ENCODE assay signal across 25 cellular contexts in genomic region chr9:11064853-11065252, GRCh38.
DNase-seq lines count a peak whose midpoint lies in the region; ATAC-seq and TF ChIP-seq lines count a peak whose summit lies in the region.
"Had no signal": no experiment of that assay in that cellular context is flagged by ENCODE, and none has a peak within 500 bp of the region (broad histone marks: within the 10 kb centered on the region; RNA-seq: fewer than 3 reads in every experiment).

No MANE protein-coding gene starts in this region.

- no peak for TF ChIP-seq RAD21 in Ishikawa (IDR thresholded peaks at IDR 0.05; ENCODE audit: low read depth)

- H3K9me3 Mint-ChIP-seq in CD8-positive, alpha-beta memory T cell: peaks cover 7 to 40% (median 19%) of the 10 kb centered on the region in 5 donors
- H3K9me3 Mint-ChIP-seq in glutamatergic neuron (ENCODE audit: unreplicated experiment): no peaks in the 10 kb centered on the region

- peak; percentile 98 for ATAC-seq in SK-N-SH treated with all-trans-retinoic acid at 6 μM for 48 hours
- ATAC-seq: activated CD4-positive, CD25-positive, alpha-beta regulatory T cell treated with anti-CD3 and anti-CD28 coated beads, Interleukin-2, amount 50 U/mL, for 24 hours; activated T-cell treated with anti-CD3 and anti-CD28 coated beads, Interleukin-2, amount 50 U/mL, for 72 hours; stimulated activated naive B cell treated with anti-CD40 and anti-IgM and Interleukin-4, amounts not matched to agents 10 μg/mL and 1 μg/mL and 100 μg/mL, for 72 hours had no signal

- H3K4me3 ChIP-seq in CD8-positive, alpha-beta memory T cell (ENCODE audit: low read length): no peak overlapping the region
- H3K4me3 ChIP-seq: dorsolateral prefrontal cortex, lung had no signal

- no peak overlapping the region for H3K4me3 Mint-ChIP-seq in CD8-positive, alpha-beta memory T cell
- no peak overlapping the region for H3K4me3 Mint-ChIP-seq in glutamatergic neuron (ENCODE audit: unreplicated experiment)
- H3K4me3 Mint-ChIP-seq: activated naive CD4-positive, alpha-beta T cell treated with anti-CD3 and anti-CD28 coated beads, Interleukin-2, amount 50 U/mL, for 24 hours; activated T-cell treated with anti-CD3 and anti-CD28 coated beads, Interleukin-2, amount 50 U/mL, for 72 hours; CD4-positive, alpha-beta T cell; central memory CD8-positive, alpha-beta T cell; stimulated activated naive B cell treated with anti-CD40 and anti-IgM and Interleukin-4, amounts not matched to agents 10 μg/mL and 1 μg/mL and 100 μg/mL, for 72 hours; T-helper 2 cell treated with Interferon-gamma antibody and Interleukin-4, amounts not matched to agents 5 μg/mL and 100 μg/mL, for 36 hours had no signal

- DNase-seq in CD8-positive, alpha-beta memory T cell: no peak
- DNase-seq in NCI-H2227 treated with DMSO at 0.1 percent for 48 hours (lab: John Stamatoyannopoulos, UW) (peak; percentile 90), NCI-H1694 (lab: John Stamatoyannopoulos, UW) (no peak), activated gamma-delta T cell (lab: John Stamatoyannopoulos, UW) (no peak), glutamatergic neuron (no peak), germinal center (ENCODE audit: low spot score) (no peak)
- DNase-seq: activated T-cell treated with anti-CD3 and anti-CD28 coated beads, Interleukin-2, amount 50 U/mL, for 72 hours; CD4-positive, alpha-beta T cell; dorsolateral prefrontal cortex; foreskin fibroblast; HCEC 1CT; hypothalamus; kidney; NCI-H1930; SHP77 treated with DMSO at 0.1 percent for 48 hours; stimulated activated CD4-positive, alpha-beta T cell treated with anti-CD3 and anti-CD28 coated beads, Interleukin-2, amount 100 ng/mL, for 24 hours; stimulated activated naive B cell treated with anti-CD40 and anti-IgM and Interleukin-4, amounts not matched to agents 10 μg/mL and 1 μg/mL and 100 μg/mL, for 72 hours had no signal

- H3K4me1 ChIP-seq in CD8-positive, alpha-beta memory T cell (ENCODE audit: insufficient read depth, low read length): no peaks in the 10 kb centered on the region

- no peaks in the 10 kb centered on the region for H3K4me1 Mint-ChIP-seq in CD8-positive, alpha-beta memory T cell
- H3K4me1 Mint-ChIP-seq in glutamatergic neuron (ENCODE audit: low read depth, unreplicated experiment): no peaks in the 10 kb centered on the region
- H3K4me1 Mint-ChIP-seq: activated naive CD4-positive, alpha-beta T cell treated with anti-CD3 and anti-CD28 coated beads, Interleukin-2, amount 50 U/mL, for 24 hours; central memory CD8-positive, alpha-beta T cell; stimulated activated naive B cell treated with anti-CD40 and anti-IgM and Interleukin-4, amounts not matched to agents 10 μg/mL and 1 μg/mL and 100 μg/mL, for 72 hours had no signal

- POLR2A ChIA-PET in CD8-positive, alpha-beta memory T cell (lab: Charles Lee): no interaction called here

- peak overlapping the region; percentile 20 for H3K27ac ChIP-seq in CD8-positive, alpha-beta memory T cell (ENCODE audit: low read depth, low read length)
- H3K27ac ChIP-seq: dorsolateral prefrontal cortex had no signal

- no peaks in the 10 kb centered on the region for H3K27me3 ChIP-seq in CD8-positive, alpha-beta memory T cell (ENCODE audit: insufficient read depth, low read length, poor library complexity, severe bottlenecking)
- H3K27me3 ChIP-seq: dorsolateral prefrontal cortex had no signal

- CTCF ChIA-PET in CD8-positive, alpha-beta memory T cell (lab: Charles Lee): no interaction called here

- H3K36me3 ChIP-seq in CD8-positive, alpha-beta memory T cell (ENCODE audit: insufficient read depth, low read length): no peaks in the 10 kb centered on the region

- H3K27me3 Mint-ChIP-seq in CD8-positive, alpha-beta memory T cell: no peaks in the 10 kb centered on the region
- H3K27me3 Mint-ChIP-seq in glutamatergic neuron (ENCODE audit: unreplicated experiment): no peaks in the 10 kb centered on the region
- H3K27me3 Mint-ChIP-seq: activated naive CD4-positive, alpha-beta T cell treated with anti-CD3 and anti-CD28 coated beads, Interleukin-2, amount 50 U/mL, for 24 hours; CD4-positive, alpha-beta T cell; central memory CD8-positive, alpha-beta T cell; progenitor cell of endocrine pancreas; stimulated activated naive B cell treated with anti-CD40 and anti-IgM and Interleukin-4, amounts not matched to agents 10 μg/mL and 1 μg/mL and 100 μg/mL, for 72 hours had no signal

- no peaks in the 10 kb centered on the region for H3K36me3 Mint-ChIP-seq in CD8-positive, alpha-beta memory T cell
- no peaks in the 10 kb centered on the region for H3K36me3 Mint-ChIP-seq in glutamatergic neuron (ENCODE audit: unreplicated experiment)
- H3K36me3 Mint-ChIP-seq: activated naive CD4-positive, alpha-beta T cell treated with anti-CD3 and anti-CD28 coated beads, Interleukin-2, amount 50 U/mL, for 24 hours; stimulated activated naive B cell treated with anti-CD40 and anti-IgM and Interleukin-4, amounts not matched to agents 10 μg/mL and 1 μg/mL and 100 μg/mL, for 72 hours had no signal

- TF ChIP-seq EP300 in Ishikawa (IDR thresholded peaks at IDR 0.05; ENCODE audit: borderline replicate concordance): no peak

- no peaks in the 10 kb centered on the region for H3K9me3 ChIP-seq in CD8-positive, alpha-beta memory T cell (ENCODE audit: low read length)

- no peak overlapping the region for H3K27ac Mint-ChIP-seq in CD8-positive, alpha-beta memory T cell
- H3K27ac Mint-ChIP-seq in glutamatergic neuron (ENCODE audit: unreplicated experiment): no peak overlapping the region
- H3K27ac Mint-ChIP-seq: activated naive CD4-positive, alpha-beta T cell treated with anti-CD3 and anti-CD28 coated beads, Interleukin-2, amount 50 U/mL, for 24 hours; activated T-cell treated with anti-CD3 and anti-CD28 coated beads, Interleukin-2, amount 50 U/mL, for 72 hours; CD4-positive, alpha-beta T cell; progenitor cell of endocrine pancreas; stimulated activated naive B cell treated with anti-CD40 and anti-IgM and Interleukin-4, amounts not matched to agents 10 μg/mL and 1 μg/mL and 100 μg/mL, for 72 hours; T-helper 2 cell treated with Interferon-gamma antibody and Interleukin-4, amounts not matched to agents 5 μg/mL and 100 μg/mL, for 36 hours had no signal

- no peak for TF ChIP-seq CTCF in glutamatergic neuron (IDR thresholded peaks at IDR 0.05; ENCODE audit: partially characterized antibody, unreplicated experiment)

TF ChIP-seq in Ishikawa, 13 proteins besides CTCF, POLR2A, EP300 and RAD21 (continues in another document):
- TF ChIP-seq ZBTB7A (IDR thresholded peaks at IDR 0.05; ENCODE audit: low read depth): no peak
- no peak for TF ChIP-seq TCF12 (IDR thresholded peaks at IDR 0.05; ENCODE audit: low read depth)
- TF ChIP-seq FOXM1 (IDR thresholded peaks at IDR 0.05; ENCODE audit: borderline replicate concordance, low read depth): no peak
- TF ChIP-seq REST (IDR thresholded peaks at IDR 0.05; ENCODE audit: low read depth): no peak

TF ChIP-seq in SK-N-SH treated with all-trans-retinoic acid at 6 μM for 48 hours, 23 proteins besides CTCF, POLR2A, EP300 and RAD21:
- TF ChIP-seq CSDC2 (CRISPR knock-in tag; IDR thresholded peaks at IDR 0.05): no peak
- no peak for TF ChIP-seq TOX (CRISPR knock-in tag; IDR thresholded peaks at IDR 0.05; ENCODE audit: borderline replicate concordance)
- no peak for TF ChIP-seq POU6F1 (CRISPR knock-in tag; IDR thresholded peaks at IDR 0.05; ENCODE audit: borderline replicate concordance, low read depth)
TF ChIP-seq in SK-N-SH treated with all-trans-retinoic acid at 6 μM for 48 hours: peak in this region for 0.
